ENCODE assay signal across 1 cellular context in the genomic region with DNA sequence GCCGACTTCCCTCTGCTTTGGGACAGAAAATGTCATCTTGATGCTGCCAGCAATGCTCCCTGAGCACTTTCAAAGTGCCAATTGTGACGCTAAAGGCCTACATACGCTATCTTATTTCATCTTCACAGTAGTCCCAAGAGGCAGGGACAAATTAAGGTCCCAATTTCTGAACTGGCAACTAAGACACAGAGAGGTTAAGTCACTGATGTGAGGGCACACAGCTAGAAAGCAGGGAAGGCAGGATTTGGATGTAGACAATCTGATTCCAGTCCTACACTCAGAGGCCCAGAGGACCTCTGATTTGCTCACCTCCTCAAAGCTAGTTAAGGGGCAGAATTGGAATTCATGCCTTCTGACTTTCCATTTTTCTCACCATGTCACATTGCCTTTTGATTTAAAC.
TF ChIP-seq lines count a peak whose summit lies in the region.

No MANE protein-coding gene starts in this region.

TF ChIP-seq in GM23338, 12 proteins besides CTCF, POLR2A, EP300 and RAD21 (continued from another document):
- TF ChIP-seq, protein P1, sequence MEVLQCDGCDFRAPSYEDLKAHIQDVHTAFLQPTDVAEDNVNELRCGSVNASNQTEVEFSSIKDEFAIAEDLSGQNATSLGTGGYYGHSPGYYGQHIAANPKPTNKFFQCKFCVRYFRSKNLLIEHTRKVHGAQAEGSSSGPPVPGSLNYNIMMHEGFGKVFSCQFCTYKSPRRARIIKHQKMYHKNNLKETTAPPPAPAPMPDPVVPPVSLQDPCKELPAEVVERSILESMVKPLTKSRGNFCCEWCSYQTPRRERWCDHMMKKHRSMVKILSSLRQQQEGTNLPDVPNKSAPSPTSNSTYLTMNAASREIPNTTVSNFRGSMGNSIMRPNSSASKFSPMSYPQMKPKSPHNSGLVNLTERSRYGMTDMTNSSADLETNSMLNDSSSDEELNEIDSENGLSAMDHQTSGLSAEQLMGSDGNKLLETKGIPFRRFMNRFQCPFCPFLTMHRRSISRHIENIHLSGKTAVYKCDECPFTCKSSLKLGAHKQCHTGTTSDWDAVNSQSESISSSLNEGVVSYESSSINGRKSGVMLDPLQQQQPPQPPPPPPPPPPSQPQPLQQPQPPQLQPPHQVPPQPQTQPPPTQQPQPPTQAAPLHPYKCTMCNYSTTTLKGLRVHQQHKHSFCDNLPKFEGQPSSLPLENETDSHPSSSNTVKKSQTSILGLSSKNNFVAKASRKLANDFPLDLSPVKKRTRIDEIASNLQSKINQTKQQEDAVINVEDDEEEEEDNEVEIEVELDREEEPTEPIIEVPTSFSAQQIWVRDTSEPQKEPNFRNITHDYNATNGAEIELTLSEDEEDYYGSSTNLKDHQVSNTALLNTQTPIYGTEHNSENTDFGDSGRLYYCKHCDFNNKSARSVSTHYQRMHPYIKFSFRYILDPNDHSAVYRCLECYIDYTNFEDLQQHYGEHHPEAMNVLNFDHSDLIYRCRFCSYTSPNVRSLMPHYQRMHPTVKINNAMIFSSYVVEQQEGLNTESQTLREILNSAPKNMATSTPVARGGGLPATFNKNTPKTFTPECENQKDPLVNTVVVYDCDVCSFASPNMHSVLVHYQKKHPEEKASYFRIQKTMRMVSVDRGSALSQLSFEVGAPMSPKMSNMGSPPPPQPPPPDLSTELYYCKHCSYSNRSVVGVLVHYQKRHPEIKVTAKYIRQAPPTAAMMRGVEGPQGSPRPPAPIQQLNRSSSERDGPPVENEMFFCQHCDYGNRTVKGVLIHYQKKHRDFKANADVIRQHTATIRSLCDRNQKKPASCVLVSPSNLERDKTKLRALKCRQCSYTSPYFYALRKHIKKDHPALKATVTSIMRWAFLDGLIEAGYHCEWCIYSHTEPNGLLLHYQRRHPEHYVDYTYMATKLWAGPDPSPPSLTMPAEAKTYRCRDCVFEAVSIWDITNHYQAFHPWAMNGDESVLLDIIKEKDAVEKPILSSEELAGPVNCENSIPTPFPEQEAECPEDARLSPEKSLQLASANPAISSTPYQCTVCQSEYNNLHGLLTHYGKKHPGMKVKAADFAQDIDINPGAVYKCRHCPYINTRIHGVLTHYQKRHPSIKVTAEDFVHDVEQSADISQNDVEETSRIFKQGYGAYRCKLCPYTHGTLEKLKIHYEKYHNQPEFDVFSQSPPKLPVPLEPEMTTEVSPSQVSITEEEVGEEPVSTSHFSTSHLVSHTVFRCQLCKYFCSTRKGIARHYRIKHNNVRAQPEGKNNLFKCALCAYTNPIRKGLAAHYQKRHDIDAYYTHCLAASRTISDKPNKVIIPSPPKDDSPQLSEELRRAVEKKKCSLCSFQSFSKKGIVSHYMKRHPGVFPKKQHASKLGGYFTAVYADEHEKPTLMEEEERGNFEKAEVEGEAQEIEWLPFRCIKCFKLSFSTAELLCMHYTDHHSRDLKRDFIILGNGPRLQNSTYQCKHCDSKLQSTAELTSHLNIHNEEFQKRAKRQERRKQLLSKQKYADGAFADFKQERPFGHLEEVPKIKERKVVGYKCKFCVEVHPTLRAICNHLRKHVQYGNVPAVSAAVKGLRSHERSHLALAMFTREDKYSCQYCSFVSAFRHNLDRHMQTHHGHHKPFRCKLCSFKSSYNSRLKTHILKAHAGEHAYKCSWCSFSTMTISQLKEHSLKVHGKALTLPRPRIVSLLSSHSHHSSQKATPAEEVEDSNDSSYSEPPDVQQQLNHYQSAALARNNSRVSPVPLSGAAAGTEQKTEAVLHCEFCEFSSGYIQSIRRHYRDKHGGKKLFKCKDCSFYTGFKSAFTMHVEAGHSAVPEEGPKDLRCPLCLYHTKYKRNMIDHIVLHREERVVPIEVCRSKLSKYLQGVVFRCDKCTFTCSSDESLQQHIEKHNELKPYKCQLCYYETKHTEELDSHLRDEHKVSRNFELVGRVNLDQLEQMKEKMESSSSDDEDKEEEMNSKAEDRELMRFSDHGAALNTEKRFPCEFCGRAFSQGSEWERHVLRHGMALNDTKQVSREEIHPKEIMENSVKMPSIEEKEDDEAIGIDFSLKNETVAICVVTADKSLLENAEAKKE (CRISPR knock-in tag; IDR thresholded peaks at IDR 0.05): no peak
- no peak for TF ChIP-seq EZH2phosphoT487 (IDR thresholded peaks at IDR 0.05; ENCODE audit: unreplicated experiment)
- TF ChIP-seq JUNB (IDR thresholded peaks at IDR 0.05; ENCODE audit: unreplicated experiment): no peak
- no peak for TF ChIP-seq ZNF114 (CRISPR knock-in tag; IDR thresholded peaks at IDR 0.05)
- no peak for TF ChIP-seq NANOG (IDR thresholded peaks at IDR 0.05; ENCODE audit: borderline replicate concordance)
- no peak for TF ChIP-seq CREB1 (CRISPR knock-in tag; IDR thresholded peaks at IDR 0.05; ENCODE audit: low read depth)
- TF ChIP-seq POLR2AphosphoS5 (IDR thresholded peaks at IDR 0.05; ENCODE audit: low read depth): no peak
